ENCODE assay signal across 24 cellular contexts in genomic region chr13:55963934-55964333, GRCh38.
"Had no signal": no experiment of that assay in that cellular context is flagged by ENCODE, and none has a peak within 500 bp of the region (broad histone marks: within the 10 kb centered on the region; RNA-seq: fewer than 3 reads in every experiment).

No MANE protein-coding gene starts in this region.

- H3K27ac Mint-ChIP-seq: effector memory CD8-positive, alpha-beta T cell; endodermal cell; mesothelial cell of epicardium; naive B cell had no signal

- H3K27ac ChIP-seq: coronary artery, dorsolateral prefrontal cortex, epithelial cell of prostate, esophagus squamous epithelium, gastrocnemius medialis, heart right ventricle, left lung, lower lobe of right lung had no signal

- H3K4me3 Mint-ChIP-seq: effector memory CD8-positive, alpha-beta T cell; endodermal cell; mesothelial cell of epicardium; naive B cell had no signal

- H3K4me1 Mint-ChIP-seq: endodermal cell, mesothelial cell of epicardium, naive B cell had no signal

- DNase-seq: dermis blood vessel endothelial cell; dorsolateral prefrontal cortex; effector CD8-positive, alpha-beta T cell; effector memory CD8-positive, alpha-beta T cell; endodermal cell; erythroblast; esophagus squamous epithelium; foreskin fibroblast; foreskin melanocyte; gastrocnemius medialis; glutamatergic neuron; head of caudate nucleus; heart right ventricle; hippocampal formation; left cardiac atrium; left lung; left ventricle myocardium superior; lower lobe of right lung; mesenchymal stem cell; mucosa of descending colon; naive B cell had no signal

- H3K27me3 Mint-ChIP-seq: effector memory CD8-positive, alpha-beta T cell; naive B cell had no signal

- H3K36me3 Mint-ChIP-seq: mesothelial cell of epicardium, naive B cell had no signal
